In the genomic region with DNA sequence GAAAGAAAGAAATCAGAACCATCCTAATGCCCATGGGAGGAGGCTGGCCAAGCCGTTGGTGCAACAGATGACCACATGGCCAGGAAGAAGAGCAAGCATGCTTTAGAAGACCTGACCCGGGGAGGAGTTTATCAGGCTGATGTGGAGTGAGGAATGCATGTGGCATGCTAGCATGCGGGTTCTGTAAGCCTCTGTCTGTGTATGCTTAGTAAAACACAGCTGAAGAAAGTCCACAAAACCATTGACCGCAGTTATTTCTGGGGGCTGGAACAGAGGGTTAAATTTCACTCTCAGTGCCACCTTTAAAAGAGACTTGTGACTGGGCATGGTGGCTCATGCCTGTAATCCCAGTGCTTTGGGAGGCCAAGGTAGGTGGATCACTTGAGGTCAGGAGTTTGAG, we compare ENCODE assay signal across 15 cellular contexts. TPM values are rescaled to one million over a fixed set of nuclear protein-coding genes. Genes with fewer than 3 reads are reported as not detected.
A peak's percentile ranks its signal among the peaks of the same experiment; 100 is the strongest.
DNase-seq lines count a peak whose midpoint lies in the region; ATAC-seq and TF ChIP-seq lines count a peak whose summit lies in the region.
"Had no signal": no experiment of that assay in that cellular context is flagged by ENCODE, and none has a peak within 500 bp of the region (broad histone marks: within the 10 kb centered on the region; RNA-seq: fewer than 3 reads in every experiment).

No MANE protein-coding gene starts in this region.

- no peak overlapping the region for H3K4me3 Mint-ChIP-seq in H9
- H3K4me3 Mint-ChIP-seq: activated CD8-positive, alpha-beta T cell treated with anti-CD3 and anti-CD28 coated beads, Interleukin-2, amount 10 ng/mL, durations not matched to agents 7 days and 5 days; CD14-positive monocyte had no signal

- H3K27ac Mint-ChIP-seq in H9: no peak overlapping the region
- H3K27ac Mint-ChIP-seq: activated CD8-positive, alpha-beta T cell treated with anti-CD3 and anti-CD28 coated beads, Interleukin-2, amount 10 ng/mL, durations not matched to agents 7 days and 5 days had no signal

- no TSS peak for BruUV-seq in OCI-LY7 (replicated peaks; lab: Mats Ljungman, UMichigan)

- H3K4me3 ChIP-seq in GM23248: no peak overlapping the region
- H3K4me3 ChIP-seq in RWPE2 (ENCODE audit: severe bottlenecking): no peak overlapping the region
- no peak overlapping the region for H3K4me3 ChIP-seq in fibroblast of pulmonary artery (replicated peaks; ENCODE audit: low read depth, low read length)
- H3K4me3 ChIP-seq in OCI-LY7 (ENCODE audit: low read depth, low read length, poor library complexity, severe bottlenecking): no peak overlapping the region
- H3K4me3 ChIP-seq: adrenal gland, coronary artery had no signal

- no peak overlapping the region for H3K4me2 ChIP-seq in GM23248 (ENCODE audit: unreplicated experiment)
- no peak overlapping the region for H3K4me2 ChIP-seq in H9 (ENCODE audit: insufficient read depth, insufficient read length, low read length)
- H3K4me2 ChIP-seq in OCI-LY7 (ENCODE audit: low read length): no peak overlapping the region

- peaks cover 80% of the 10 kb centered on the region for H3K27me3 Mint-ChIP-seq in H9 (ENCODE audit: low read depth)

- DNase-seq in GM23248 (peak; percentile 53), RWPE2 (ENCODE audit: low spot score) (no peak), fibroblast of pulmonary artery (ENCODE audit: low read depth) (peak; percentile 22), sciatic nerve (ENCODE audit: low spot score) (no peak), H9 (no peak), OCI-LY7 (ENCODE audit: low spot score) (no peak), T1000 (lab: John Stamatoyannopoulos, UW) (no peak)
- DNase-seq: activated CD8-positive, alpha-beta T cell treated with anti-CD3 and anti-CD28 coated beads, Interleukin-2, amount 10 ng/mL, durations not matched to agents 7 days and 5 days; adrenal gland; NCI-H2029; NCI-H510A treated with DMSO at 0.1 percent for 48 hours had no signal

- H3K36me3 ChIP-seq in GM23248 (ENCODE audit: low read depth) (no peaks in the 10 kb centered on the region), RWPE2 (ENCODE audit: low read depth) (no peaks in the 10 kb centered on the region), OCI-LY7 (ENCODE audit: insufficient read depth, low read length) (no peaks in the 10 kb centered on the region)
- H3K36me3 ChIP-seq: adrenal gland had no signal

- no peaks in the 10 kb centered on the region for H4K20me1 ChIP-seq in GM23248 (ENCODE audit: insufficient read depth)
- no peaks in the 10 kb centered on the region for H4K20me1 ChIP-seq in H9 (ENCODE audit: control insufficient read depth, insufficient read depth, insufficient read length)
- no peaks in the 10 kb centered on the region for H4K20me1 ChIP-seq in OCI-LY7 (ENCODE audit: insufficient read depth, low read length)

- H3T11ph ChIP-seq in H9 (ENCODE audit: low read length): no peak overlapping the region

- POLR2A ChIA-PET in OCI-LY7 (lab: Charles Lee): interaction anchor here (0.5 kb wide), 1 partner anchor 9 kb away, joined by 3 read pairs; no protein-coding TSS in a partner anchor

- no peaks in the 10 kb centered on the region for H3K9me2 ChIP-seq in GM23248 (ENCODE audit: insufficient read depth)
- no peaks in the 10 kb centered on the region for H3K9me2 ChIP-seq in OCI-LY7 (ENCODE audit: insufficient read depth, low read length)

- H3K4me1 ChIP-seq in GM23248 (ENCODE audit: insufficient read depth): no peaks in the 10 kb centered on the region
- H3K4me1 ChIP-seq in RWPE2 (ENCODE audit: insufficient read depth, poor library complexity, severe bottlenecking): peaks cover 3% of the 10 kb centered on the region
- peaks cover 3% of the 10 kb centered on the region; the same call in 1 of the 2 replicates for H3K4me1 ChIP-seq in H9 (ENCODE audit: insufficient read depth, low read length)
- H3K4me1 ChIP-seq in OCI-LY7 (ENCODE audit: insufficient read depth, low read length, poor library complexity, severe bottlenecking): peaks cover 10% of the 10 kb centered on the region
- H3K4me1 ChIP-seq: adrenal gland had no signal

- H2BK20ac ChIP-seq in H9 (ENCODE audit: low read depth, low read length, poor library complexity, severe bottlenecking): no peak overlapping the region

- H3K4me1 Mint-ChIP-seq in H9: peaks cover 27 to 29% of the 10 kb centered on the region in 2 experiments

- H3K18ac ChIP-seq in H9 (ENCODE audit: insufficient read length, low read depth, low read length): no peak overlapping the region

- no peak overlapping the region for H2BK120ac ChIP-seq in H9 (ENCODE audit: low read depth, low read length, poor library complexity, severe bottlenecking)

- H2AFZ ChIP-seq in GM23248 (no peak overlapping the region), H9 (ENCODE audit: low read length) (no peak overlapping the region), OCI-LY7 (ENCODE audit: low read length) (no peak overlapping the region)

- no peak overlapping the region for H3K23ac ChIP-seq in H9 (ENCODE audit: insufficient read length, low read depth, low read length)

- no peak for TF ChIP-seq CTCF in RWPE2 (IDR thresholded peaks at IDR 0.05; ENCODE audit: poor library complexity, severe bottlenecking)
- no peak for TF ChIP-seq CTCF in fibroblast of pulmonary artery (IDR thresholded peaks at IDR 0.05; ENCODE audit: low read length, missing control alignments)
- TF ChIP-seq CTCF in H9 (conservative IDR thresholded peaks at IDR 0.05): no peak
- TF ChIP-seq CTCF in OCI-LY7 (conservative IDR thresholded peaks at IDR 0.05; ENCODE audit: low read length): no peak

- no peaks in the 10 kb centered on the region; a peak in 1 of 7 replicates for H3K36me3 Mint-ChIP-seq in H9 (ENCODE audit: insufficient read depth in 1 of 3, low read depth in 3 of 3)
- H3K36me3 Mint-ChIP-seq: CD14-positive monocyte had no signal

- in situ Hi-C loops in GM23248 (cut with MboI): no loop called here

- H3K9me3 ChIP-seq in GM23248 (ENCODE audit: low read depth) (no peaks in the 10 kb centered on the region), RWPE2 (ENCODE audit: severe bottlenecking) (no peaks in the 10 kb centered on the region), H9 (ENCODE audit: control insufficient read depth, low read depth, low read length) (no peaks in the 10 kb centered on the region), OCI-LY7 (ENCODE audit: low read length) (no peaks in the 10 kb centered on the region)
- H3K9me3 ChIP-seq: adrenal gland had no signal

- peak; percentile 81 for ATAC-seq in RWPE2 (ENCODE audit: low read depth)
- ATAC-seq in sciatic nerve: peak; percentile 63
- ATAC-seq: activated CD8-positive, alpha-beta T cell treated with anti-CD3 and anti-CD28 coated beads, Interleukin-2, amount 10 ng/mL, durations not matched to agents 7 days and 5 days; left lobe of liver had no signal

- intact Hi-C loops in sciatic nerve (cut with DNase I): no loop called here
- intact Hi-C loops in OCI-LY7 (cut with micrococcal nuclease; ENCODE audit: unreplicated experiment): no loop called here

- no peak overlapping the region for H3K14ac ChIP-seq in H9 (ENCODE audit: insufficient read depth, low read length)

- H3K9me3 Mint-ChIP-seq in H9: no peaks in the 10 kb centered on the region; a peak in 2 of 5 replicates
- H3K9me3 Mint-ChIP-seq: CD14-positive monocyte had no signal

- H3K79me1 ChIP-seq in H9 (ENCODE audit: insufficient read depth, low read depth, low read length, poor library complexity, severe bottlenecking): no peaks in the 10 kb centered on the region

- no peak overlapping the region for H4K91ac ChIP-seq in H9 (ENCODE audit: insufficient read length, low read depth, low read length)

- H2BK5ac ChIP-seq in H9 (ENCODE audit: insufficient read length, low read length): no peak overlapping the region

- no peak overlapping the region for H3K9ac ChIP-seq in GM23248
- H3K9ac ChIP-seq in H9 (ENCODE audit: extremely low read depth, insufficient read length, low read length): no peak overlapping the region

- H4K5ac ChIP-seq in H9 (ENCODE audit: insufficient read length, low read depth, low read length): no peak overlapping the region

- CTCF ChIA-PET in OCI-LY7 (lab: Charles Lee; ENCODE audit: unreplicated experiment): no interaction called here

- no peak overlapping the region for H2BK12ac ChIP-seq in H9 (ENCODE audit: insufficient read length, low read depth, low read length)

- H3K4ac ChIP-seq in H9 (ENCODE audit: low read depth, low read length): no peak overlapping the region

- no peak overlapping the region for H4K8ac ChIP-seq in H9 (replicated peaks; ENCODE audit: insufficient read length, low read depth, low read length)

- no peak overlapping the region for H2BK15ac ChIP-seq in H9 (ENCODE audit: low read depth, low read length)

- no peaks in the 10 kb centered on the region for H3K23me2 ChIP-seq in H9 (ENCODE audit: insufficient read length, low read depth, low read length, poor library complexity, severe bottlenecking)

- no peak overlapping the region for H3K56ac ChIP-seq in H9 (ENCODE audit: insufficient read length, low read depth, low read length)

- H3K27ac ChIP-seq in GM23248: no peak overlapping the region
- H3K27ac ChIP-seq in RWPE2 (ENCODE audit: poor library complexity, severe bottlenecking): no peak overlapping the region
- no peak overlapping the region for H3K27ac ChIP-seq in H9 (ENCODE audit: insufficient read length, low read depth, low read length)
- no peak overlapping the region for H3K27ac ChIP-seq in OCI-LY7 (ENCODE audit: low read depth, low read length, poor library complexity, severe bottlenecking)
- H3K27ac ChIP-seq: adrenal gland, coronary artery had no signal

- H2AK5ac ChIP-seq in H9 (ENCODE audit: insufficient read length, low read length): no peak overlapping the region

- no peaks in the 10 kb centered on the region for H3F3A ChIP-seq in GM23248 (ENCODE audit: insufficient read depth)

- WGBS in GM23248 (ENCODE audit: low coverage in 1 of 2, low lambda C conversion rate in 2 of 2, missing lambda C conversion rate in 2 of 2), 2 experiments: 44 to 46% methylated on average over 4 of the region's 4 CpGs
- no CpG with 5 or more reads among the region's 4 CpGs for WGBS in H9 (ENCODE audit: extremely low coverage, insufficient read length, low lambda C conversion rate)

- H3K27me3 ChIP-seq in GM23248 (replicated peaks; ENCODE audit: insufficient read depth) (peaks cover 19% of the 10 kb centered on the region), RWPE2 (ENCODE audit: insufficient read depth, poor library complexity, severe bottlenecking) (peaks cover 3% of the 10 kb centered on the region), H9 (ENCODE audit: insufficient read depth, low read length) (peaks cover 6% of the 10 kb centered on the region; the same call in 1 of the 2 replicates)

- H3K79me2 ChIP-seq in GM23248 (ENCODE audit: insufficient read depth): no peaks in the 10 kb centered on the region
- H3K79me2 ChIP-seq in H9 (ENCODE audit: insufficient read depth, low read length): no peaks in the 10 kb centered on the region
- no peaks in the 10 kb centered on the region for H3K79me2 ChIP-seq in OCI-LY7 (ENCODE audit: insufficient read depth, low read depth, low read length)

RNA-seq across cellular contexts. Expression of a gene that starts 19.1 kb away (rescaled TPM):
- total RNA-seq in GM23248 (2014; rRNA removed; shearing (Covaris generic)): not detected in 2 replicates
- not detected in 2 replicates for polyA plus RNA-seq in GM23248 (2016; fragmentation: Nextera tagmentation; extraction: Ambion mirVana)
- total RNA-seq in sciatic nerve (not detected), H9 (2021) (not detected in 2 replicates), OCI-LY7 (2022) (3.3 and 4.9 TPM in 2 replicates)
- 0.50 TPM in 1 of 2 replicates, not detected in the other for total RNA-seq in OCI-LY7 (2014; rRNA removed; shearing (Covaris generic))
- total RNA-seq: activated CD8-positive, alpha-beta T cell treated with anti-CD3 and anti-CD28 coated beads, Interleukin-2, amount 10 ng/mL, durations not matched to agents 7 days and 5 days; MCF 10A had no signal

RNA-seq across cellular contexts. Expression of a gene that starts 33.2 kb away (rescaled TPM):
- 33.6 and 40.1 TPM in 2 replicates for total RNA-seq in GM23248 (2014; rRNA removed; shearing (Covaris generic))
- polyA plus RNA-seq in GM23248 (2016; fragmentation: Nextera tagmentation; extraction: Ambion mirVana): 33.5 and 34.4 TPM in 2 replicates
- total RNA-seq in sciatic nerve: 45.2 TPM
- total RNA-seq in H9 (2021): 85.5 and 88.9 TPM in 2 replicates
- 91.9 and 97.0 TPM in 2 replicates for total RNA-seq in OCI-LY7 (2014; rRNA removed; shearing (Covaris generic))
- 90.3 and 91.6 TPM in 2 replicates for total RNA-seq in OCI-LY7 (2022)

RNA-seq across cellular contexts. Expression of a gene that starts 53.2 kb away (rescaled TPM):
- total RNA-seq in GM23248 (2014; rRNA removed; shearing (Covaris generic)): 22.4 and 33.0 TPM in 2 replicates
- polyA plus RNA-seq in GM23248 (2016; fragmentation: Nextera tagmentation; extraction: Ambion mirVana): 18.8 and 19.6 TPM in 2 replicates
- total RNA-seq in sciatic nerve (71.5 TPM), H9 (2021) (31.7 and 32.7 TPM in 2 replicates), OCI-LY7 (2022) (66.2 and 78.7 TPM in 2 replicates)
- total RNA-seq in OCI-LY7 (2014; rRNA removed; shearing (Covaris generic)): 17.9 and 28.7 TPM in 2 replicates

Comparison
In these comparisons a context has a peak if more than half of its experiments do, and no peak if none do; other contexts are left out.
1. DNase-seq: peak in GM23248 (single experiment) and fibroblast of pulmonary artery (single experiment); none in RWPE2 (single experiment), sciatic nerve (single experiment), H9 (single experiment), OCI-LY7 (single experiment) and T1000 (single experiment).